ENCODE assay signal across 8 cellular contexts in the genomic region with DNA sequence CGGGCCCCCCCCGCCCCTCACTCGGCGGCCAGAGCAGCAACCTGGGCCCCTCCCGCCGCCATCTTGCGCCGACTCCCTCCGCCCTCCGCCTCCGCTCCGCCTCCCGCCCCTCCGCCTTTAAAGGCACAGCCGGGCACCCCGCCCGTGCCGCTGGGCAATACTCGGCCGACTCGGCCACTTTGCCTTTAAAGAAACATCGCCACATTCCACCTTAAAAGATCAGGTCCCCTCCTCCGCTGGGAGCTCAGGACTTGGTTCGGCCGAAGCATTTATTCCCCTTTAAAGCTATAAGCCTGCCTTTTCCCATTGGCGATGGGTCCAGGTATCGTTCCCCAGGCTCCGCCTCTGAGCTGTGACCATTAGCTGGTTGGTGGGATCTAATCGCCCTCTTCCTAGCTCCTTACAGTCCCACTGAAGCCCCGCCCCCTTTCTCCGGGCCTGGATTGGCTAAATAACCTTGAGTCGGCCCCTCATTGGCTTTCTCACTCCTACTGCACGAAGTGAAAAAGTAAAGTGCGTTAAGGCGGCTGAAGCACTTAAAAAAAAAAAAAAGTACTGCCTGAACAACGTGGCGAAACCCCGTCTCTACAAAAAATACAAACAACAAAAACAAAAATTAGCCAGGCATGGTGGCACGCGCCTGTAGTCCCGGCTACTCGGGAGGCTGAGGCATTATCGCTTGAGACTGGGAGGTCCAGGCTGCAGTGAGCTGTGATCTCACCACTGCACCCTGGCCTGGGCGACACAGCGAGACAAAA. TPM values are rescaled to one million over a fixed set of nuclear protein-coding genes. Genes with fewer than 3 reads are reported as not detected.
A peak's percentile ranks its signal among the peaks of the same experiment; 100 is the strongest.
DNase-seq lines count a peak whose midpoint lies in the region; ATAC-seq and TF ChIP-seq lines count a peak whose summit lies in the region.

A gene with protein sequence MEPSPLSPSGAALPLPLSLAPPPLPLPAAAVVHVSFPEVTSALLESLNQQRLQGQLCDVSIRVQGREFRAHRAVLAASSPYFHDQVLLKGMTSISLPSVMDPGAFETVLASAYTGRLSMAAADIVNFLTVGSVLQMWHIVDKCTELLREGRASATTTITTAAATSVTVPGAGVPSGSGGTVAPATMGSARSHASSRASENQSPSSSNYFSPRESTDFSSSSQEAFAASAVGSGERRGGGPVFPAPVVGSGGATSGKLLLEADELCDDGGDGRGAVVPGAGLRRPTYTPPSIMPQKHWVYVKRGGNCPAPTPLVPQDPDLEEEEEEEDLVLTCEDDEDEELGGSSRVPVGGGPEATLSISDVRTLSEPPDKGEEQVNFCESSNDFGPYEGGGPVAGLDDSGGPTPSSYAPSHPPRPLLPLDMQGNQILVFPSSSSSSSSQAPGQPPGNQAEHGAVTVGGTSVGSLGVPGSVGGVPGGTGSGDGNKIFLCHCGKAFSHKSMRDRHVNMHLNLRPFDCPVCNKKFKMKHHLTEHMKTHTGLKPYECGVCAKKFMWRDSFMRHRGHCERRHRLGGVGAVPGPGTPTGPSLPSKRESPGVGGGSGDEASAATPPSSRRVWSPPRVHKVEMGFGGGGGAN (minus strand): TSS at position 77 of the 758 bp plus-strand sequence. CDS start 828 bp downstream, outside the sequence.

- H3K36me3 ChIP-seq in colonic mucosa = peaks cover 9% of the 10 kb centered on the region

- intact Hi-C loops in colonic mucosa (cut with DNase I) (loop anchor here (2.0 to 10.0 kb wide), 2 partner anchors 41 to 97 kb away; partner anchors contain the start of genes B3GALT4, CUTA and PHF1), left colon (cut with DNase I, micrococcal nuclease) (no loop called here)

- peak; percentile 35 for ATAC-seq in HG03442 (IDR thresholded peaks at IDR 0.05; ENCODE audit: unreplicated experiment)
- peak; percentile 66 for ATAC-seq in left colon

- TF ChIP-seq CTCF in colonic mucosa (IDR thresholded peaks at IDR 0.05) = no peak

- DNase-seq in AG20443 (ENCODE audit: low spot score) = peak; percentile 93
- peak; percentile 99 for DNase-seq in NCI-H526 (lab: John Stamatoyannopoulos, UW)
- peak; percentile 98 for DNase-seq in activated CD4-positive, alpha-beta T cell treated with anti-CD3 and anti-CD28 coated beads for 48 hours
- peak; percentile 100 for DNase-seq in colonic mucosa
- DNase-seq in left colon = peak; percentile 100
- DNase-seq in stimulated activated CD4-positive, alpha-beta T cell treated with anti-CD3 and anti-CD28 coated beads, Interleukin-1b, Interleukin-23, amount 100 ng/mL, for 48 hours = peak; percentile 96

- H3K4me3 ChIP-seq in colonic mucosa = peak within 1 kb of the TSS; percentile 45

- no peaks in the 10 kb centered on the region for H3K9me3 ChIP-seq in colonic mucosa

- H3K27me3 ChIP-seq in colonic mucosa = no peaks in the 10 kb centered on the region

- H3K4me1 ChIP-seq in colonic mucosa = peaks cover 25% of the 10 kb centered on the region

- H3K9ac ChIP-seq in colonic mucosa (ENCODE audit: low read depth in 2 of 2, low read length in 2 of 2) = peak within 1 kb of the TSS; percentile 33 to 69

- peak; percentile 46 for TF ChIP-seq POLR2A in GM19193 (IDR thresholded peaks at IDR 0.05; ENCODE audit: extremely low read depth, insufficient read depth, insufficient read length)

- H3K27ac ChIP-seq in colonic mucosa = peak within 1 kb of the TSS; percentile 88

RNA-seq across cellular contexts. Expression of the gene that starts here (rescaled TPM):
- total RNA-seq in colonic mucosa (10 to 100 TPM; 12.4 to 16.9 TPM), left colon (10 to 100 TPM; 19.9 to 21.3 TPM)

Comparison
In these comparisons a context has a peak if more than half of its experiments do, and no peak if none do; other contexts are left out.
1. Peak in every context shown above with its lines: DNase-seq, ATAC-seq, H3K4me3 ChIP-seq and H3K27ac ChIP-seq.